17 cellular contexts compared by ENCODE assay signal in genomic region chr6:56741472-56741871, GRCh38.
A peak's percentile ranks its signal among the peaks of the same experiment; 100 is the strongest.
DNase-seq lines count a peak whose midpoint lies in the region; ATAC-seq and TF ChIP-seq lines count a peak whose summit lies in the region.
"Had no signal": no experiment of that assay in that cellular context is flagged by ENCODE, and none has a peak within 500 bp of the region (broad histone marks: within the 10 kb centered on the region; RNA-seq: fewer than 3 reads in every experiment).

No MANE protein-coding gene starts in this region.

- no peak overlapping the region for H2AFZ ChIP-seq in mammary epithelial cell (ENCODE audit: low read depth, low read length)
- no peak overlapping the region for H2AFZ ChIP-seq in trophoblast cell (ENCODE audit: insufficient read depth, low read length, poor library complexity)
- H2AFZ ChIP-seq: parathyroid adenoma had no signal

- no peak overlapping the region for H4K12ac ChIP-seq in trophoblast cell (ENCODE audit: low read depth, low read length)

- H3K9me3 ChIP-seq in heart left ventricle (no peaks in the 10 kb centered on the region), right cardiac atrium (ENCODE audit: control insufficient read depth, low read length) (no peaks in the 10 kb centered on the region), mammary epithelial cell (replicated peaks; ENCODE audit: insufficient read depth, low read length) (no peaks in the 10 kb centered on the region), liver (ENCODE audit: control insufficient read depth in 4 of 4, low read length in 3 of 4) (no peaks in the 10 kb centered on the region), trophoblast cell (ENCODE audit: insufficient read depth, low read depth, low read length) (no peaks in the 10 kb centered on the region)
- H3K9me3 ChIP-seq: gastrocnemius medialis had no signal

- no peak overlapping the region for H4K8ac ChIP-seq in trophoblast cell (ENCODE audit: low read depth, low read length)

- peak overlapping the region in 6 of 12 donors; percentile 25 to 47 (median 42) for H3K4me3 ChIP-seq in heart left ventricle
- no peak overlapping the region for H3K4me3 ChIP-seq in right cardiac atrium (ENCODE audit: low read length)
- H3K4me3 ChIP-seq in mammary epithelial cell (replicated peaks in 1 of 3; ENCODE audit: insufficient read depth in 1 of 3, low read depth in 2 of 3, low read length in 3 of 3) = peak overlapping the region in 2 of 3 experiments; percentile 66 to 73
- H3K4me3 ChIP-seq in liver (ENCODE audit: low read depth in 1 of 3, low read length in 3 of 3) = peak overlapping the region in 2 of 3 donors; percentile 58 to 75
- H3K4me3 ChIP-seq in trophoblast cell (ENCODE audit: low read depth, low read length) = no peak overlapping the region
- H3K4me3 ChIP-seq: gastrocnemius medialis had no signal

- TF ChIP-seq RAD21 in liver (IDR thresholded peaks at IDR 0.05) = no peak

- BruUV-seq in mammary epithelial cell (replicated peaks; lab: Mats Ljungman, UMichigan) = no TSS peak

- H3K4ac ChIP-seq in trophoblast cell (ENCODE audit: low read depth, low read length) = no peak overlapping the region

- no peak overlapping the region for H3K18ac ChIP-seq in trophoblast cell (ENCODE audit: low read length)

- ATAC-seq in heart left ventricle (no peak), right cardiac atrium (no peak)
- ATAC-seq: T-cell had no signal

- H2BK5ac ChIP-seq in trophoblast cell (ENCODE audit: low read depth, low read length, poor library complexity) = no peak overlapping the region

- CTCF ChIA-PET in mammary epithelial cell (lab: Charles Lee; ENCODE audit: low non-redundant PET) = no interaction called here

- H3K27ac Mint-ChIP-seq in type B pancreatic cell = peak overlapping the region; percentile 68
- H3K27ac Mint-ChIP-seq: activated naive CD4-positive, alpha-beta T cell treated with anti-CD3 and anti-CD28 coated beads, Interleukin-2, amount 50 U/mL, for 24 hours; activated T-cell treated with anti-CD3 and anti-CD28 coated beads, Interleukin-2, amount 50 U/mL, for 24 hours; T-cell had no signal

- H3K36me3 ChIP-seq in heart left ventricle (no peaks in the 10 kb centered on the region), mammary epithelial cell (ENCODE audit: insufficient read depth, low read length) (no peaks in the 10 kb centered on the region), liver (ENCODE audit: control insufficient read depth in 4 of 4, insufficient read depth in 3 of 4, low read depth in 1 of 4, low read length in 3 of 4) (peaks cover 0 to 2% (median 0%) of the 10 kb centered on the region in 4 donors), trophoblast cell (ENCODE audit: control insufficient read depth in 1 of 2, insufficient read depth in 2 of 2, low read length in 2 of 2) (no peaks in the 10 kb centered on the region)
- H3K36me3 ChIP-seq: gastrocnemius medialis had no signal

- H3K9me3 Mint-ChIP-seq in type B pancreatic cell = no peaks in the 10 kb centered on the region
- H3K9me3 Mint-ChIP-seq: activated naive CD4-positive, alpha-beta T cell treated with anti-CD3 and anti-CD28 coated beads, Interleukin-2, amount 50 U/mL, for 24 hours; activated T-cell treated with anti-CD3 and anti-CD28 coated beads, Interleukin-2, amount 50 U/mL, for 24 hours; T-cell had no signal

- H3K4me2 ChIP-seq in mammary epithelial cell (ENCODE audit: insufficient read depth, low read depth, low read length) (peak overlapping the region; percentile 96), trophoblast cell (ENCODE audit: low read length) (no peak overlapping the region)

- DNase-seq in heart left ventricle = no peak
- no peak for DNase-seq in right cardiac atrium
- no peak for DNase-seq in mammary epithelial cell
- DNase-seq in type B pancreatic cell (ENCODE audit: extremely low spot score, unreplicated experiment) = no peak
- DNase-seq in NCI-H2029 treated with DMSO at 0.1 percent for 48 hours (lab: John Stamatoyannopoulos, UW) = no peak
- no peak for DNase-seq in trophoblast cell
- DNase-seq in midbrain (lab: John Stamatoyannopoulos, UW) = no peak
- DNase-seq: activated T-cell treated with anti-CD3 and anti-CD28 coated beads, Interleukin-2, amount 50 U/mL, for 24 hours; gastrocnemius medialis; NCI-H187; NCI-H446; NK-92 treated with Interleukin-12 subunit alpha and Interleukin-12 subunit beta, amount 100 ng/mL, for 24 hours; T-cell had no signal

- H3K23ac ChIP-seq in trophoblast cell (ENCODE audit: low read length) = no peak overlapping the region

- peak overlapping the region; percentile 32 for H3K4me3 Mint-ChIP-seq in type B pancreatic cell
- H3K4me3 Mint-ChIP-seq: activated naive CD4-positive, alpha-beta T cell treated with anti-CD3 and anti-CD28 coated beads, Interleukin-2, amount 50 U/mL, for 24 hours; activated T-cell treated with anti-CD3 and anti-CD28 coated beads, Interleukin-2, amount 50 U/mL, for 24 hours; T-cell had no signal

- H3K79me2 ChIP-seq in mammary epithelial cell (ENCODE audit: insufficient read depth, low read length) = peaks cover 63% of the 10 kb centered on the region
- H3K79me2 ChIP-seq in trophoblast cell (ENCODE audit: control insufficient read depth, insufficient read depth, low read length, poor library complexity) = peaks cover 3% of the 10 kb centered on the region
- H3K79me2 ChIP-seq: parathyroid adenoma had no signal

- no peak for TF ChIP-seq POLR2A in heart left ventricle (IDR thresholded peaks at IDR 0.05)

- no peak overlapping the region for H2AK5ac ChIP-seq in trophoblast cell (ENCODE audit: low read length)

- H3K27me3 Mint-ChIP-seq in type B pancreatic cell = no peaks in the 10 kb centered on the region

- H4K20me1 ChIP-seq in mammary epithelial cell (ENCODE audit: insufficient read depth, low read length) = no peaks in the 10 kb centered on the region

- peak overlapping the region; percentile 28 for H3K9ac ChIP-seq in mammary epithelial cell (ENCODE audit: insufficient read depth, low read length)
- peak overlapping the region; percentile 78 to 87 for H3K9ac ChIP-seq in liver (ENCODE audit: low read depth in 1 of 2, low read length in 2 of 2)
- no peak overlapping the region for H3K9ac ChIP-seq in trophoblast cell (ENCODE audit: low read length)
- H3K9ac ChIP-seq: parathyroid adenoma had no signal

- H3K27ac ChIP-seq in heart left ventricle (peak overlapping the region in 10 of 12 donors; percentile 22 to 78 (median 48)), right cardiac atrium (ENCODE audit: low read length) (no peak overlapping the region), mammary epithelial cell (ENCODE audit: insufficient read depth, low read depth, low read length) (peak overlapping the region; percentile 68), liver (ENCODE audit: low read depth in 1 of 2, low read length in 2 of 2) (peak overlapping the region; percentile 83 to 88), trophoblast cell (ENCODE audit: low read depth, low read length) (no peak overlapping the region)
- H3K27ac ChIP-seq: parathyroid adenoma had no signal

- no peaks in the 10 kb centered on the region for H3K36me3 Mint-ChIP-seq in type B pancreatic cell
- H3K36me3 Mint-ChIP-seq: activated naive CD4-positive, alpha-beta T cell treated with anti-CD3 and anti-CD28 coated beads, Interleukin-2, amount 50 U/mL, for 24 hours; T-cell had no signal

- no peak overlapping the region for H3K14ac ChIP-seq in trophoblast cell (ENCODE audit: low read length)

- H2BK120ac ChIP-seq in trophoblast cell (ENCODE audit: insufficient read depth, low read length, poor library complexity) = no peak overlapping the region

- H4K91ac ChIP-seq in trophoblast cell (ENCODE audit: low read depth, low read length) = no peak overlapping the region

- H3K27me3 ChIP-seq in heart left ventricle = no peaks in the 10 kb centered on the region
- no peaks in the 10 kb centered on the region for H3K27me3 ChIP-seq in right cardiac atrium (ENCODE audit: control insufficient read depth, insufficient read depth)
- H3K27me3 ChIP-seq in mammary epithelial cell (ENCODE audit: insufficient read depth, low read length) = no peaks in the 10 kb centered on the region
- no peaks in the 10 kb centered on the region for H3K27me3 ChIP-seq in liver (ENCODE audit: control insufficient read depth in 4 of 4, insufficient read depth in 4 of 4, low read length in 3 of 4)
- no peaks in the 10 kb centered on the region for H3K27me3 ChIP-seq in trophoblast cell (ENCODE audit: insufficient read depth, low read length)
- H3K27me3 ChIP-seq: BLaER1 treated with 17β-estradiol and CSF1 and Interleukin-3, amounts not matched to agents 10 nM and 100 nM; gastrocnemius medialis had no signal

- H3K79me1 ChIP-seq in trophoblast cell (ENCODE audit: low read length) = peaks cover 2% of the 10 kb centered on the region

- H3K4me1 Mint-ChIP-seq in type B pancreatic cell (ENCODE audit: unreplicated experiment) = peaks cover 18% of the 10 kb centered on the region
- H3K4me1 Mint-ChIP-seq: activated naive CD4-positive, alpha-beta T cell treated with anti-CD3 and anti-CD28 coated beads, Interleukin-2, amount 50 U/mL, for 24 hours had no signal

- peaks cover 0 to 68% (median 33%) of the 10 kb centered on the region in 12 donors for H3K4me1 ChIP-seq in heart left ventricle
- peaks cover 12% of the 10 kb centered on the region for H3K4me1 ChIP-seq in right cardiac atrium (ENCODE audit: control insufficient read depth, insufficient read depth, low read length)
- H3K4me1 ChIP-seq in mammary epithelial cell (ENCODE audit: insufficient read depth, low read length) = peaks cover 37% of the 10 kb centered on the region
- peaks cover 0 to 25% (median 13%) of the 10 kb centered on the region in 4 donors for H3K4me1 ChIP-seq in liver (ENCODE audit: control insufficient read depth in 4 of 4, insufficient read depth in 4 of 4, low read length in 3 of 4)
- peaks cover 4 to 6% of the 10 kb centered on the region in 2 experiments for H3K4me1 ChIP-seq in trophoblast cell (ENCODE audit: control insufficient read depth in 1 of 2, insufficient read depth in 2 of 2, low read length in 2 of 2)
- H3K4me1 ChIP-seq: parathyroid adenoma had no signal

- TF ChIP-seq CTCF in heart left ventricle (IDR thresholded peaks at IDR 0.05) (no peak), mammary epithelial cell (conservative IDR thresholded peaks at IDR 0.05 in 1 of 2, IDR thresholded peaks at IDR 0.05 in 1 of 2; ENCODE audit: extremely low read depth in 1 of 2, insufficient read depth in 1 of 2, low read depth in 1 of 2, low read length in 2 of 2) (no peak), liver (IDR thresholded peaks at IDR 0.05; ENCODE audit: low read depth, low read length, missing input control) (no peak), type B pancreatic cell (conservative IDR thresholded peaks at IDR 0.05) (no peak)

- dilution Hi-C loops in mammary epithelial cell (cut with HindIII; ENCODE audit: low sequenced_read_pairs) = no loop called here

- in situ Hi-C loops in mammary epithelial cell (cut with MboI; ENCODE audit: low sequenced_read_pairs in 2 of 2) = no loop called here

- H2BK12ac ChIP-seq in trophoblast cell (ENCODE audit: low read length) = no peak overlapping the region

- intact Hi-C loops in heart left ventricle (cut with DNase I) (no loop called here), right cardiac atrium (cut with DNase I) (no loop called here), mammary epithelial cell (cut with micrococcal nuclease) (no loop called here)

TF ChIP-seq in liver, 16 proteins besides CTCF, POLR2A, EP300 and RAD21 (continues in another document):
- TF ChIP-seq RXRA (IDR thresholded peaks at IDR 0.05) = no peak
- TF ChIP-seq JUND (IDR thresholded peaks at IDR 0.05) = no peak
- TF ChIP-seq FOXA2 (IDR thresholded peaks at IDR 0.05) = no peak

Comparison
In these comparisons a context has a peak if more than half of its experiments do, and no peak if none do; other contexts are left out.
1. H3K27ac ChIP-seq: peak in heart left ventricle (10 of 12), mammary epithelial cell (single experiment) and liver (2 of 2); none in right cardiac atrium (single experiment) and trophoblast cell (single experiment).
2. H3K4me3 ChIP-seq: peak in mammary epithelial cell (2 of 3) and liver (2 of 3); none in right cardiac atrium (single experiment) and trophoblast cell (single experiment).